Comparison of ENCODE assay signal across 11 cellular contexts in genomic region chr18:48662021-48662661, GRCh38.
A peak's percentile ranks its signal among the peaks of the same experiment; 100 is the strongest.
DNase-seq lines count a peak whose midpoint lies in the region; ATAC-seq and TF ChIP-seq lines count a peak whose summit lies in the region.
"Had no signal": no experiment of that assay in that cellular context is flagged by ENCODE, and none has a peak within 500 bp of the region (broad histone marks: within the 10 kb centered on the region; RNA-seq: fewer than 3 reads in every experiment).

No MANE protein-coding gene starts in this region.

- POLR2A ChIA-PET in PC-3 (lab: Charles Lee; ENCODE audit: unreplicated experiment) = no interaction called here

- no peaks in the 10 kb centered on the region for H3K9me2 ChIP-seq in PC-3 (replicated peaks; ENCODE audit: low read length)

- no peaks in the 10 kb centered on the region for H4K20me1 ChIP-seq in PC-3 (ENCODE audit: low read length)

- H3K36me3 ChIP-seq in PC-3 (ENCODE audit: low read depth, low read length) (no peaks in the 10 kb centered on the region), psoas muscle (ENCODE audit: insufficient read depth in 1 of 2, low read depth in 1 of 2) (peaks cover 0 to 6% of the 10 kb centered on the region in 2 donors), MG63 (peaks cover 13% of the 10 kb centered on the region)

- no TSS peak for BruUV-seq in PC-3 (replicated peaks; lab: Mats Ljungman, UMichigan)

- H3K4me1 ChIP-seq in PC-3 (ENCODE audit: insufficient read depth, low read length) = no peaks in the 10 kb centered on the region
- peaks cover 29% of the 10 kb centered on the region for H3K4me1 ChIP-seq in psoas muscle

- no peak overlapping the region for H3K27ac ChIP-seq in PC-3 (ENCODE audit: low read length)
- H3K27ac ChIP-seq in psoas muscle = no peak overlapping the region

- H3K27me3 ChIP-seq in PC-3 (ENCODE audit: low read length) = no peaks in the 10 kb centered on the region
- H3K27me3 ChIP-seq in psoas muscle (ENCODE audit: insufficient read depth in 3 of 3, low read length in 2 of 3) = no peaks in the 10 kb centered on the region
- H3K27me3 ChIP-seq in MG63 = no peaks in the 10 kb centered on the region

- CTCF ChIA-PET in PC-3 (lab: Charles Lee) = no interaction called here

- DNase-seq in GM04504 (ENCODE audit: low read depth) = peak; percentile 15
- peak; percentile 24 for DNase-seq in PC-3
- peak; percentile 55 for DNase-seq in fibroblast of gingiva (ENCODE audit: low read depth)
- no peak for DNase-seq in psoas muscle
- DNase-seq in MG63 = no peak
- no peak for DNase-seq in stimulated activated CD4-positive, alpha-beta T cell treated with anti-CD3 and anti-CD28 coated beads, Interleukin-4, amount 100 ng/mL, for 4 hours
- DNase-seq in NCI-H1694 treated with DMSO at 0.1 percent for 48 hours (lab: John Stamatoyannopoulos, UW) = no peak
- DNase-seq: activated naive CD8-positive, alpha-beta T cell treated with anti-CD3 and anti-CD28 coated beads, Interleukin-2, amount 50 U/mL, for 24 hours; naive thymus-derived CD8-positive, alpha-beta T cell; NCI-H774 had no signal

- no peak for TF ChIP-seq CTCF in PC-3 (conservative IDR thresholded peaks at IDR 0.05; ENCODE audit: low read depth, low read length)
- no peak for TF ChIP-seq CTCF in psoas muscle (IDR thresholded peaks at IDR 0.05)

- H3K79me2 ChIP-seq in PC-3 (ENCODE audit: low read length) = no peaks in the 10 kb centered on the region

- H3F3A ChIP-seq in PC-3 (ENCODE audit: low read length, unreplicated experiment) = no peaks in the 10 kb centered on the region

- 63 to 70% (median 66%) methylated on average over 9 of the region's 9 CpGs for WGBS in psoas muscle, 3 donors

- H3K9me3 ChIP-seq in PC-3 (ENCODE audit: low read length) = no peaks in the 10 kb centered on the region
- H3K9me3 ChIP-seq in psoas muscle = no peaks in the 10 kb centered on the region
- H3K9me3 ChIP-seq in MG63 = no peaks in the 10 kb centered on the region

- intact Hi-C loops in PC-3 (cut with micrococcal nuclease) = no loop called here
- intact Hi-C loops in psoas muscle (cut with DNase I) = loop anchor here in 1 of 2 donors (5.0 kb wide), 2 partner anchors 60 to 120 kb away; no protein-coding TSS in a partner anchor

- no peak overlapping the region for H3K4me2 ChIP-seq in PC-3 (ENCODE audit: low read length)

- H3K4me3 ChIP-seq in PC-3 (ENCODE audit: low read length) = no peak overlapping the region
- no peak overlapping the region for H3K4me3 ChIP-seq in psoas muscle
- H3K4me3 ChIP-seq in MG63 = no peak overlapping the region

- H2AFZ ChIP-seq in PC-3 (ENCODE audit: low read length) = no peak overlapping the region

- ATAC-seq in PC-3 (peak; percentile 24; the same call in 1 of the 2 replicates), psoas muscle (peak; percentile 57 to 64 (median 58)), GM21529 (IDR thresholded peaks at IDR 0.05; ENCODE audit: unreplicated experiment) (no peak)
- ATAC-seq: activated naive CD8-positive, alpha-beta T cell treated with anti-CD3 and anti-CD28 coated beads, Interleukin-2, amount 50 U/mL, for 24 hours; naive thymus-derived CD8-positive, alpha-beta T cell had no signal

- no peak overlapping the region for H3K9ac ChIP-seq in PC-3 (ENCODE audit: low read length)

Comparison
In these comparisons a context has a peak if more than half of its experiments do, and no peak if none do; other contexts are left out.
1. DNase-seq: peak in GM04504 (single experiment), PC-3 (single experiment) and fibroblast of gingiva (single experiment); none in psoas muscle (0 of 2), MG63 (single experiment), stimulated activated CD4-positive, alpha-beta T cell treated with anti-CD3 and anti-CD28 coated beads, Interleukin-4, amount 100 ng/mL, for 4 hours (0 of 2) and NCI-H1694 treated with DMSO at 0.1 percent for 48 hours (single experiment).